ENCODE assay signal across 26 cellular contexts in the genomic region with DNA sequence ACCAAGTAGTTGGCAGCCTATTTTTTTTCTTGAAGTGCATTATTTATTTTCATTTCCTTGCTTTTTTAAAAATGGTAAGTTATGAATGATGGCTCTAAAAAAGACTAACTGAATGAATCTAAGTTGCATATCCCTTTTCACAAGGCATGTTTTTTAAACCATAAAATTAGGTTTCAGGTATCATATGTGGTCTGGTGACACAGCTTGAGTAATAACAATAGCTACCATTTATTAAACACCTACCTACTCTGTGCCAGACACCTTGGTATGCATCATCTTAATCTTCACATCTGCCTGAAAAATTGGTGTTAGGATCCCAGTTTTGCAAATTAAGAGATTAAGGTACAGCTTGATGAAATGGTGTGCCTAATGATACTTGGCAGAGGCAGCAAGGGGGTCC. TPM values are rescaled to one million over a fixed set of nuclear protein-coding genes. Genes with fewer than 3 reads are reported as not detected.
"Had no signal": no experiment of that assay in that cellular context is flagged by ENCODE, and none has a peak within 500 bp of the region (broad histone marks: within the 10 kb centered on the region; RNA-seq: fewer than 3 reads in every experiment).

No MANE protein-coding gene starts in this region.

- H3K36me3 ChIP-seq: left lung, ovary, right atrium auricular region, right lobe of liver, tibial nerve, uterus had no signal

- DNase-seq: hypothalamus; immature natural killer cell; kidney; left colon; left lung; mesendoderm; naive B cell; natural killer cell; ovary; right lobe of liver; stimulated activated CD4-positive, alpha-beta T cell treated with anti-CD3 and anti-CD28 coated beads, Interleukin-1b, Interleukin-23, amount 100 ng/mL, for 48 hours; stimulated activated CD4-positive, alpha-beta T cell treated with anti-CD3 and anti-CD28 coated beads, Interleukin-4, amount 100 ng/mL, for 1 hour; stimulated activated naive B cell treated with anti-CD40 and anti-IgM and Interleukin-4, amounts not matched to agents 10 μg/mL and 1 μg/mL and 100 μg/mL, for 72 hours; substantia nigra; uterus had no signal

- H3K27ac ChIP-seq: left lung, ovary, right atrium auricular region, right lobe of liver, tibial nerve, uterus had no signal

- H3K4me1 ChIP-seq: uterus had no signal

- H3K27me3 ChIP-seq: ovary had no signal

- ATAC-seq: left colon, left lung, natural killer cell, right lobe of liver had no signal

- H3K9me3 ChIP-seq: left lung, ovary, right atrium auricular region, right lobe of liver, tibial nerve, uterus had no signal

- H3K4me2 ChIP-seq: smooth muscle cell had no signal

- H3K4me3 Mint-ChIP-seq: immature natural killer cell; mesothelial cell of epicardium; naive B cell; natural killer cell; stimulated activated naive B cell treated with anti-CD40 and anti-IgM and Interleukin-4, amounts not matched to agents 10 μg/mL and 1 μg/mL and 100 μg/mL, for 72 hours; stimulated activated naive CD8-positive, alpha-beta T cell treated with anti-CD3 and anti-CD28 coated beads, Interleukin-15, Interleukin-2, amounts not matched to agents 100 ng/mL and 50 ng/mL, for 24 hours; type B pancreatic cell had no signal

- H3K9me3 Mint-ChIP-seq: immature natural killer cell; mesothelial cell of epicardium; natural killer cell; stimulated activated naive B cell treated with anti-CD40 and anti-IgM and Interleukin-4, amounts not matched to agents 10 μg/mL and 1 μg/mL and 100 μg/mL, for 72 hours; stimulated activated naive CD8-positive, alpha-beta T cell treated with anti-CD3 and anti-CD28 coated beads, Interleukin-15, Interleukin-2, amounts not matched to agents 100 ng/mL and 50 ng/mL, for 24 hours; type B pancreatic cell had no signal

- H3K4me3 ChIP-seq: left lung, lung, ovary, right atrium auricular region, right lobe of liver, smooth muscle cell, tibial nerve, uterus had no signal

- H3K27ac Mint-ChIP-seq: immature natural killer cell; mesothelial cell of epicardium; naive B cell; natural killer cell; progenitor cell of endocrine pancreas; stimulated activated naive B cell treated with anti-CD40 and anti-IgM and Interleukin-4, amounts not matched to agents 10 μg/mL and 1 μg/mL and 100 μg/mL, for 72 hours; stimulated activated naive CD8-positive, alpha-beta T cell treated with anti-CD3 and anti-CD28 coated beads, Interleukin-15, Interleukin-2, amounts not matched to agents 100 ng/mL and 50 ng/mL, for 24 hours; type B pancreatic cell had no signal

- FAIRE-seq: islet of Langerhans, kidney had no signal

- H3K4me1 Mint-ChIP-seq: immature natural killer cell, mesothelial cell of epicardium, natural killer cell had no signal

RNA-seq across cellular contexts. Expression of a gene that starts 4.3 kb away (rescaled TPM):
- total RNA-seq: left colon, natural killer cell, omental fat pad, renal cortical epithelial cell, right lobe of liver, smooth muscle cell had no signal
- polyA plus RNA-seq: immature natural killer cell had no signal
